In the genomic region with DNA sequence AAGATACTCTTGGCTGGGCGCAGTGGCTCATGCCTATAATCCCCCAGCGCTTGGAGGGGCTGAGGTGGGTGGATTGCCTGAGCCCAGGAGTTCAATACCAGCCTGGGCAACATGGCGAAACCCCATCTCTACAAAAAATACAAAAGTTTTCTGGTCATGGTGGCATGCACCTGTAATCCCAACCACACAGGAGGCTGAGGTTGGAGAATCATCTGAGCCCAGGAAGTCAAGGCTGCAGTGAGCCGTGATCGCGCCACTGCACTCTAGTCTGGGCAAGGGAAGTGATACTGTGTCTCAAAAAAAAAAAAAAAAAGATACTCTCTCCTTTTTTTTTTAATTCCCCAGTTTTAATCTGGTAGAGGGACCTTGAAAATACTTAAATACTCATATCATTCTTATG, we compare ENCODE assay signal across 10 cellular contexts. TPM values are rescaled to one million over a fixed set of nuclear protein-coding genes. Genes with fewer than 3 reads are reported as not detected.
DNase-seq lines count a peak whose midpoint lies in the region; ATAC-seq lines count a peak whose summit lies in the region.
"Had no signal": no experiment of that assay in that cellular context is flagged by ENCODE, and none has a peak within 500 bp of the region (broad histone marks: within the 10 kb centered on the region; RNA-seq: fewer than 3 reads in every experiment).

No MANE protein-coding gene starts in this region.

- H3K27me3 ChIP-seq in Karpas-422 (ENCODE audit: low read length), result 0 out of 2 replicates have a peak, but pooled peaks cover 2% of the 10 kb centered on the region
- no peaks in the 10 kb centered on the region for H3K27me3 ChIP-seq in GM23248 (replicated peaks; ENCODE audit: insufficient read depth)
- H3K27me3 ChIP-seq: uterus had no signal

- H3F3A ChIP-seq in GM23248 (ENCODE audit: insufficient read depth), result no peaks in the 10 kb centered on the region

- H3K9me2 ChIP-seq in Karpas-422 (replicated peaks; ENCODE audit: insufficient read depth, low read length) (no peaks in the 10 kb centered on the region), GM23248 (ENCODE audit: insufficient read depth) (no peaks in the 10 kb centered on the region)

- peak; percentile 22 to 32 for ATAC-seq in activated naive CD4-positive, alpha-beta T cell treated with anti-CD3 and anti-CD28 coated beads, Interleukin-2, amount 50 U/mL, for 72 hours
- ATAC-seq in HG02678 (IDR thresholded peaks at IDR 0.05; ENCODE audit: unreplicated experiment), result peak; percentile 45

- H3K4me3 ChIP-seq in Karpas-422 (ENCODE audit: low read length) (no peak overlapping the region), GM23248 (no peak overlapping the region)
- H3K4me3 ChIP-seq: uterus had no signal

- peaks cover 0 to 9% of the 10 kb centered on the region in 2 donors for H3K36me3 Mint-ChIP-seq in activated naive CD4-positive, alpha-beta T cell treated with anti-CD3 and anti-CD28 coated beads, Interleukin-2, amount 50 U/mL, for 72 hours
- H3K36me3 Mint-ChIP-seq in stimulated activated naive CD8-positive, alpha-beta T cell treated with anti-CD3 and anti-CD28 coated beads, Interleukin-15, Interleukin-2, amounts not matched to agents 100 ng/mL and 50 ng/mL, for 24 hours (ENCODE audit: low read depth), result peaks cover 13% of the 10 kb centered on the region

- no peak overlapping the region for H2AFZ ChIP-seq in Karpas-422 (ENCODE audit: low read length)
- no peak overlapping the region for H2AFZ ChIP-seq in GM23248

- in situ Hi-C loops in GM23248 (cut with MboI), result no loop called here

- no peaks in the 10 kb centered on the region for H3K9me3 Mint-ChIP-seq in activated naive CD4-positive, alpha-beta T cell treated with anti-CD3 and anti-CD28 coated beads, Interleukin-2, amount 50 U/mL, for 72 hours
- no peaks in the 10 kb centered on the region for H3K9me3 Mint-ChIP-seq in stimulated activated naive CD8-positive, alpha-beta T cell treated with anti-CD3 and anti-CD28 coated beads, Interleukin-15, Interleukin-2, amounts not matched to agents 100 ng/mL and 50 ng/mL, for 24 hours

- H3K4me3 Mint-ChIP-seq in stimulated activated naive CD8-positive, alpha-beta T cell treated with anti-CD3 and anti-CD28 coated beads, Interleukin-15, Interleukin-2, amounts not matched to agents 100 ng/mL and 50 ng/mL, for 24 hours, result peak overlapping the region; percentile 51

- peak in 1 of 2 donors; percentile 51 for DNase-seq in activated naive CD4-positive, alpha-beta T cell treated with anti-CD3 and anti-CD28 coated beads, Interleukin-2, amount 50 U/mL, for 72 hours (ENCODE audit: low spot score in 2 of 2)
- DNase-seq in activated naive CD4-positive, alpha-beta T cell (lab: John Stamatoyannopoulos, UW), result no peak
- DNase-seq in Karpas-422 (peak; percentile 76), NCI-H1105 treated with DMSO at 0.1 percent for 48 hours (lab: John Stamatoyannopoulos, UW) (no peak), GM23248 (no peak), GF-D8 (lab: John Stamatoyannopoulos, UW) (no peak)
- DNase-seq: activated CD4-positive, alpha-beta T cell treated with anti-CD3 and anti-CD28 coated beads, Interleukin-2, amount 50 U/mL, for 4 hours; uterus had no signal

- H3K4me2 ChIP-seq in Karpas-422 (ENCODE audit: low read depth, low read length, poor library complexity, severe bottlenecking) (peak overlapping the region; percentile 32), GM23248 (ENCODE audit: unreplicated experiment) (no peak overlapping the region)

- H3K9ac ChIP-seq in Karpas-422 (ENCODE audit: low read length) (no peak overlapping the region), GM23248 (no peak overlapping the region)

- H3K4me1 ChIP-seq in Karpas-422 (ENCODE audit: low read length) (peaks cover 25% of the 10 kb centered on the region), GM23248 (ENCODE audit: insufficient read depth) (peaks cover 10% of the 10 kb centered on the region)

- H3K36me3 ChIP-seq in Karpas-422 (ENCODE audit: insufficient read depth, low read length), result no peaks in the 10 kb centered on the region
- no peaks in the 10 kb centered on the region for H3K36me3 ChIP-seq in GM23248 (ENCODE audit: low read depth)
- H3K36me3 ChIP-seq: uterus had no signal

- 95 to 96% methylated on average over 6 of the region's 6 CpGs for WGBS in GM23248 (ENCODE audit: low coverage in 1 of 2, low lambda C conversion rate in 2 of 2, missing lambda C conversion rate in 2 of 2), 2 experiments

- H3K27me3 Mint-ChIP-seq in stimulated activated naive CD8-positive, alpha-beta T cell treated with anti-CD3 and anti-CD28 coated beads, Interleukin-15, Interleukin-2, amounts not matched to agents 100 ng/mL and 50 ng/mL, for 24 hours, result peaks cover 7% of the 10 kb centered on the region

- H3K9me3 ChIP-seq in Karpas-422 (ENCODE audit: low read length) (no peaks in the 10 kb centered on the region), GM23248 (ENCODE audit: low read depth) (no peaks in the 10 kb centered on the region)
- H3K9me3 ChIP-seq: uterus had no signal

- peaks cover 75% of the 10 kb centered on the region for H3K4me1 Mint-ChIP-seq in stimulated activated naive CD8-positive, alpha-beta T cell treated with anti-CD3 and anti-CD28 coated beads, Interleukin-15, Interleukin-2, amounts not matched to agents 100 ng/mL and 50 ng/mL, for 24 hours (ENCODE audit: low read depth)

- H3K79me2 ChIP-seq in Karpas-422 (ENCODE audit: low read length), result no peaks in the 10 kb centered on the region
- no peaks in the 10 kb centered on the region for H3K79me2 ChIP-seq in GM23248 (ENCODE audit: insufficient read depth)

- no peak overlapping the region for H3K27ac Mint-ChIP-seq in activated naive CD4-positive, alpha-beta T cell treated with anti-CD3 and anti-CD28 coated beads, Interleukin-2, amount 50 U/mL, for 72 hours
- H3K27ac Mint-ChIP-seq in stimulated activated naive CD8-positive, alpha-beta T cell treated with anti-CD3 and anti-CD28 coated beads, Interleukin-15, Interleukin-2, amounts not matched to agents 100 ng/mL and 50 ng/mL, for 24 hours, result peak overlapping the region; percentile 85

- H3K27ac ChIP-seq in Karpas-422 (ENCODE audit: low read length) (no peak overlapping the region), GM23248 (no peak overlapping the region)

- H4K20me1 ChIP-seq in Karpas-422 (ENCODE audit: insufficient read depth, low read depth, low read length) (no peaks in the 10 kb centered on the region), GM23248 (ENCODE audit: insufficient read depth) (no peaks in the 10 kb centered on the region; the same call in 1 of the 2 replicates)

RNA-seq across cellular contexts. Expression of a gene that starts 15.0 kb away (rescaled TPM):
- total RNA-seq in activated naive CD4-positive, alpha-beta T cell treated with anti-CD3 and anti-CD28 coated beads, Interleukin-2, amount 50 U/mL, for 72 hours, result 1 to 10 TPM; 5.6 TPM
- 0.48 and 0.90 TPM in 2 replicates for total RNA-seq in Karpas-422 (2014; rRNA removed; shearing (Covaris generic); ENCODE audit: low replicate concordance)
- total RNA-seq in GM23248 (2014; rRNA removed; shearing (Covaris generic)), result 1.5 and 2.4 TPM in 2 replicates
- 0.57 and 0.71 TPM in 2 replicates for polyA plus RNA-seq in GM23248 (2016; fragmentation: Nextera tagmentation; extraction: Ambion mirVana)
